31 cellular contexts compared by ENCODE assay signal in the genomic region with DNA sequence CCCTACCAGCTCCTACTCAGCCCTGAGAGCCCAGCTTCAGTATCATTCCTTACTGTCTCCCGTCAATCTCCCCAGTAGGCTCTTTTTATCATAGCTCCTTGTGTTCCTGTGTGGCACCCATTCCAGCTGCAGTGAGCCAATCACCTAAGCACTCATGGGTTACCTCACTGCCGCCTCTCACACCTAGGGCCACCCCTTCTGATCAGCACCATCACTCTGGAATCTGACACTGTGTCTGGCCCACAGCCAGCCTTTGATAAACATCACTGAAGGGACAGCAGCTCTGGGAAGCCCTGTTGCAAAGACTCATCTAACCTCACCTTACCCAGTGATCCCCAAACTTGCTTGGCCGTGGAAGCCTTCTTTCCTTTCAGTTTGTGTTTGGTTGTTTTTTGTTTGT. TPM values are rescaled to one million over a fixed set of nuclear protein-coding genes. Genes with fewer than 3 reads are reported as not detected.
"Had no signal": no experiment of that assay in that cellular context is flagged by ENCODE, and none has a peak within 500 bp of the region (broad histone marks: within the 10 kb centered on the region; RNA-seq: fewer than 3 reads in every experiment).

No MANE protein-coding gene starts in this region.

- H3K36me3 ChIP-seq: ascending aorta, cardiac muscle cell, gastrocnemius medialis, neutrophil, pancreas, sigmoid colon, stomach, thyroid gland, upper lobe of right lung had no signal

- H3K4me2 ChIP-seq: hepatocyte had no signal

- H3K27ac ChIP-seq: ascending aorta, cardiac muscle cell, coronary artery, dorsolateral prefrontal cortex, gastrocnemius medialis, hepatocyte, neutrophil, pancreas, psoas muscle, sigmoid colon, stomach, thyroid gland, upper lobe of right lung, VCaP had no signal

- H3K79me2 ChIP-seq: hepatocyte had no signal

- H2AFZ ChIP-seq: hepatocyte had no signal

- H3K9me3 ChIP-seq: ascending aorta, gastrocnemius medialis, neutrophil, pancreas, psoas muscle, sigmoid colon, stomach, thyroid gland, upper lobe of right lung had no signal

- H3K4me3 ChIP-seq: ascending aorta, cardiac muscle cell, coronary artery, dorsolateral prefrontal cortex, gastrocnemius medialis, hepatocyte, pancreas, psoas muscle, sigmoid colon, stomach, thyroid gland, upper lobe of right lung had no signal

- H3K4me1 ChIP-seq: ascending aorta, gastrocnemius medialis, pancreas, psoas muscle, sigmoid colon, stomach, thyroid gland, upper lobe of right lung had no signal

- H3K27me3 ChIP-seq: ascending aorta, cardiac muscle cell, dorsolateral prefrontal cortex, hepatocyte, neutrophil, pancreas, sigmoid colon, thyroid gland, upper lobe of right lung had no signal

- DNase-seq: activated CD4-positive, alpha-beta memory T cell treated with anti-CD3 and anti-CD28 coated beads, Interleukin-2, amount 10 ng/mL, durations not matched to agents 7 days and 5 days; activated CD4-positive, alpha-beta T cell treated with anti-CD3 and anti-CD28 coated beads, Interleukin-2, amount 10 ng/mL, durations not matched to agents 24 days and 14 days; activated CD8-positive, alpha-beta memory T cell treated with anti-CD3 and anti-CD28 coated beads, Interleukin-2, amount 50 U/mL, for 48 hours; activated gamma-delta T cell; activated naive CD4-positive, alpha-beta T cell treated with anti-CD3 and anti-CD28 coated beads, Interleukin-2, amount 10 ng/mL, durations not matched to agents 7 days and 5 days; activated naive CD8-positive, alpha-beta T cell treated with anti-CD3 and anti-CD28 coated beads, Interleukin-2, amount 10 ng/mL, durations not matched to agents 7 days and 5 days; activated T-cell treated with anti-CD3 and anti-CD28 coated beads, Interleukin-2, amount 50 U/mL, for 24 hours; dorsolateral prefrontal cortex; effector memory CD4-positive, alpha-beta T cell; erythroblast; gastrocnemius medialis; left colon; mammary epithelial cell; naive B cell; nephron progenitor cell; pancreas; sigmoid colon; small intestine; stimulated activated CD4-positive, alpha-beta T cell treated with anti-CD3 and anti-CD28 coated beads, Interleukin-1b, Interleukin-23, amount 100 ng/mL, for 48 hours; stimulated activated CD4-positive, alpha-beta T cell treated with anti-CD3 and anti-CD28 coated beads, Interleukin-4, amount 100 ng/mL, for 4 hours; stimulated activated CD8-positive, alpha-beta memory T cell treated with anti-CD3 and anti-CD28 coated beads, Interleukin-4, amount 100 ng/mL, for 48 hours; stomach; thyroid gland; upper lobe of right lung had no signal

RNA-seq across cellular contexts. Expression of gene DNAH17, which starts 8.0 kb away (rescaled TPM):
- total RNA-seq: ascending aorta, cardiac muscle cell, left colon had no signal
